19 cellular contexts compared by ENCODE assay signal in the genomic region with DNA sequence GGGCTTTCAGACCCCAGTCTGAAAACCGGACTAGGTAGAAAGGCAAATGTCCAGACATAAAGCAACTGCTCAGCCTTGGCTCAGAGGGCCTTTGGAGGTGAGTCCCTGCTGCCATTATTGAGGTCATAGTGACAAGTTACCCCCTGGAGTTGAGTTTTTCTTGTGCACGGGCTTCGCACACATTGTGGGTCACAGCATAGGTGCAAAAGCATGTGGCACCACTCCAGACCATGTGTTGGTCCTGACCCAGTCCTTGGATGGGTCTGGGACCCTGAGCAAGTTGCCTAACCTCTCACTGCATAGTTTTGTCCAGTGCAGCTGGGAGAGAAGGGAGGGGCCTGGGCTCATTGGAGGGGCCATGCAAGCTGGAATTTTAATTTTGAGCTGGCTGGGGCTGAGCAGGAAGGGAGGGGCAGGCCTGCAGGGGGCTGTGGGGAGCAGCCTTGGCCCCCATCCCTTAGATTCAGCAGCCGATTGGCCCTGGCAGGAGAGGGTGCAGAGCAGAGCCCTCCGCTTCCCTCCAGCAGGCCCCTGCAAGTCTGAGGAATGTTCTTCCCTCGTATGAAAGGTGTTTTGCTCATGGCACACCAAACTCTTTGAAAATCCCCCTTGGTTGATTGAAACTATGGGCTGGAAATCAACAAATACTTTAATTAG. TPM values are rescaled to one million over a fixed set of nuclear protein-coding genes. Genes with fewer than 3 reads are reported as not detected.
DNase-seq lines count a peak whose midpoint lies in the region; ATAC-seq, FAIRE-seq and TF ChIP-seq lines count a peak whose summit lies in the region.
"Had no signal": no experiment of that assay in that cellular context is flagged by ENCODE, and none has a peak within 500 bp of the region (broad histone marks: within the 10 kb centered on the region; RNA-seq: fewer than 3 reads in every experiment).

No MANE protein-coding gene starts in this region.

- H3K27ac Mint-ChIP-seq in MCF 10A (ENCODE audit: low read depth, unreplicated experiment): peak overlapping the region; percentile 78
- H3K27ac Mint-ChIP-seq: activated naive CD8-positive, alpha-beta T cell; stimulated activated naive CD8-positive, alpha-beta T cell treated with anti-CD3 and anti-CD28 coated beads, Interleukin-15, Interleukin-2, amounts not matched to agents 100 ng/mL and 50 ng/mL, for 24 hours had no signal

- H3K9ac ChIP-seq in keratinocyte (ENCODE audit: control insufficient read depth, extremely low read depth, insufficient read depth, low read length): peak overlapping the region; percentile 92

- peak overlapping the region; percentile 96 for H3K4me2 ChIP-seq in keratinocyte (ENCODE audit: control insufficient read depth, extremely low read depth, insufficient read depth, low read depth, low read length)

- intact Hi-C loops in MCF 10A (cut with micrococcal nuclease): loop anchor here (5.0 kb wide), 2 partner anchors 82 to 367 kb away; no protein-coding TSS in a partner anchor
- intact Hi-C loops in left lung (cut with DNase I): no loop called here

- peaks cover 12% of the 10 kb centered on the region for H3K36me3 Mint-ChIP-seq in MCF 10A (ENCODE audit: insufficient read depth, unreplicated experiment)
- H3K36me3 Mint-ChIP-seq: activated naive CD8-positive, alpha-beta T cell; brain had no signal

- H3K27me3 Mint-ChIP-seq in MCF 10A (ENCODE audit: insufficient read depth, unreplicated experiment): no peaks in the 10 kb centered on the region
- H3K27me3 Mint-ChIP-seq: activated naive CD8-positive, alpha-beta T cell; stimulated activated naive CD8-positive, alpha-beta T cell treated with anti-CD3 and anti-CD28 coated beads, Interleukin-15, Interleukin-2, amounts not matched to agents 100 ng/mL and 50 ng/mL, for 24 hours had no signal

- TF ChIP-seq CTCF in MCF 10A (IDR thresholded peaks at IDR 0.05; ENCODE audit: unreplicated experiment) (no peak), keratinocyte (optimal IDR thresholded peaks at IDR 0.05 in 1 of 3, IDR thresholded peaks at IDR 0.05 in 1 of 3, conservative IDR thresholded peaks at IDR 0.05 in 1 of 3; ENCODE audit: extremely low read depth in 1 of 3, insufficient read depth in 2 of 3, low read length in 3 of 3) (no peak), left lung (IDR thresholded peaks at IDR 0.05) (no peak)

- H2AFZ ChIP-seq in keratinocyte (ENCODE audit: control insufficient read depth, low read length): no peak overlapping the region

- H3K9me3 ChIP-seq in keratinocyte (ENCODE audit: control insufficient read depth, low read depth, low read length): no peaks in the 10 kb centered on the region
- no peaks in the 10 kb centered on the region for H3K9me3 ChIP-seq in left lung
- no peaks in the 10 kb centered on the region for H3K9me3 ChIP-seq in small intestine (ENCODE audit: control insufficient read depth, low read depth)
- H3K9me3 ChIP-seq: heart left ventricle had no signal

- POLR2A ChIA-PET in MCF 10A (lab: Yijun Ruan, JAX): interaction anchor here (0.5 to 27.6 kb wide), 14 partner anchors 10 to 426 kb away, joined by 3 to 1235 read pairs (median 6); a partner anchor contains a TSS

- dilution Hi-C loops in keratinocyte (cut with MboI; ENCODE audit: extremely low pct_ligation_motif_present, low sequenced_read_pairs): no loop called here

- peaks cover 0 to 4% of the 10 kb centered on the region in 2 experiments for H3K36me3 ChIP-seq in keratinocyte (ENCODE audit: control insufficient read depth in 2 of 2, extremely low read depth in 1 of 2, insufficient read depth in 2 of 2, low read length in 2 of 2)
- no peaks in the 10 kb centered on the region for H3K36me3 ChIP-seq in left lung
- H3K36me3 ChIP-seq in small intestine (ENCODE audit: control insufficient read depth in 2 of 2, insufficient read depth in 2 of 2, low read length in 2 of 2): no peaks in the 10 kb centered on the region
- H3K36me3 ChIP-seq: heart left ventricle had no signal

- DNase-seq in D341Med (ENCODE audit: low spot score) (peak; percentile 11), MCF 10A (ENCODE audit: unreplicated experiment) (peak; percentile 54), keratinocyte (ENCODE audit: low read depth, low spot score) (peak; percentile 75), left lung (no peak), small intestine (no peak)
- DNase-seq in activated CD4-positive, alpha-beta T cell treated with anti-CD3 and anti-CD28 coated beads for 1 hour: no peak
- DNase-seq: activated CD4-positive, alpha-beta T cell treated with anti-CD3 and anti-CD28 coated beads for 48 hours; activated T-cell treated with anti-CD3 and anti-CD28 coated beads, Interleukin-2, amount 50 U/mL, for 4 hours; heart left ventricle; mesendoderm; NCI-H146 had no signal

- FAIRE-seq in keratinocyte (lab: Jason Lieb, UNC) (no peak), small intestine (lab: Jason Lieb, UNC) (no peak)

- H3K4me3 ChIP-seq in keratinocyte (ENCODE audit: control insufficient read depth in 2 of 3, extremely low read depth in 1 of 3, insufficient read depth in 2 of 3, low read depth in 1 of 3, low read length in 3 of 3): peak overlapping the region in 2 of 3 experiments; percentile 4 to 64
- H3K4me3 ChIP-seq in left lung: no peak overlapping the region
- no peak overlapping the region for H3K4me3 ChIP-seq in small intestine (ENCODE audit: low read depth in 1 of 2, low read length in 2 of 2)
- H3K4me3 ChIP-seq: heart left ventricle had no signal

- H3K9me3 Mint-ChIP-seq in MCF 10A (ENCODE audit: unreplicated experiment): no peaks in the 10 kb centered on the region
- H3K9me3 Mint-ChIP-seq: activated T-cell treated with anti-CD3 and anti-CD28 coated beads, Interleukin-2, amount 50 U/mL, for 4 hours; brain; neural crest cell; stimulated activated naive CD8-positive, alpha-beta T cell treated with anti-CD3 and anti-CD28 coated beads, Interleukin-15, Interleukin-2, amounts not matched to agents 100 ng/mL and 50 ng/mL, for 24 hours had no signal

- no peaks in the 10 kb centered on the region for H3K27me3 ChIP-seq in keratinocyte (ENCODE audit: control insufficient read depth, extremely low read depth, insufficient read depth, low read length)
- peaks cover 0 to 57% of the 10 kb centered on the region in 2 donors for H3K27me3 ChIP-seq in left lung
- peaks cover 0 to 3% of the 10 kb centered on the region in 2 donors for H3K27me3 ChIP-seq in small intestine (ENCODE audit: control insufficient read depth in 2 of 2, insufficient read depth in 2 of 2, low read length in 2 of 2)
- H3K27me3 ChIP-seq: heart left ventricle had no signal

- WGBS in small intestine, 3 donors: 72 to 89% (median 83%) methylated on average over 6 of the region's 6 CpGs

- BruUV-seq in MCF 10A (replicated peaks; lab: Mats Ljungman, UMichigan): no TSS peak

- H3K4me1 ChIP-seq in keratinocyte (ENCODE audit: control insufficient read depth, extremely low read depth, insufficient read depth, low read length) (peaks cover 64% of the 10 kb centered on the region), left lung (no peaks in the 10 kb centered on the region), small intestine (ENCODE audit: control insufficient read depth in 2 of 2, insufficient read depth in 1 of 2, low read depth in 1 of 2, low read length in 1 of 2) (peaks cover 0 to 2% of the 10 kb centered on the region in 2 donors)
- H3K4me1 ChIP-seq: heart left ventricle had no signal

- CTCF ChIA-PET in MCF 10A (lab: Yijun Ruan, JAX): interaction anchor here (0.6 to 7.3 kb wide), 11 partner anchors 14 to 505 kb away, joined by 3 to 90 read pairs (median 4); a partner anchor contains a TSS

- H3K27ac ChIP-seq in keratinocyte (ENCODE audit: control insufficient read depth, insufficient read depth, low read length) (peak overlapping the region; percentile 98), left lung (no peak overlapping the region), small intestine (ENCODE audit: low read depth in 1 of 2, low read length in 1 of 2) (no peak overlapping the region)
- H3K27ac ChIP-seq: heart left ventricle had no signal

- peak overlapping the region; percentile 80 for H3K4me3 Mint-ChIP-seq in MCF 10A (ENCODE audit: unreplicated experiment)
- H3K4me3 Mint-ChIP-seq: activated naive CD8-positive, alpha-beta T cell; activated T-cell treated with anti-CD3 and anti-CD28 coated beads, Interleukin-2, amount 50 U/mL, for 4 hours; brain; neural crest cell; stimulated activated naive CD8-positive, alpha-beta T cell treated with anti-CD3 and anti-CD28 coated beads, Interleukin-15, Interleukin-2, amounts not matched to agents 100 ng/mL and 50 ng/mL, for 24 hours had no signal

- H3K9me1 ChIP-seq in keratinocyte (ENCODE audit: control insufficient read depth, extremely low read depth, insufficient read depth, low read length): no peaks in the 10 kb centered on the region

- peaks cover 44% of the 10 kb centered on the region for H3K4me1 Mint-ChIP-seq in MCF 10A (ENCODE audit: insufficient read depth, unreplicated experiment)
- H3K4me1 Mint-ChIP-seq: neural crest cell had no signal

- H3K79me2 ChIP-seq in keratinocyte (ENCODE audit: control insufficient read depth, insufficient read depth, low read length): peaks cover 8% of the 10 kb centered on the region

- ATAC-seq in left lung: no peak
- ATAC-seq: activated T-cell treated with anti-CD3 and anti-CD28 coated beads, Interleukin-2, amount 50 U/mL, for 4 hours; heart left ventricle had no signal

- peaks cover 8% of the 10 kb centered on the region for H4K20me1 ChIP-seq in keratinocyte (ENCODE audit: control insufficient read depth, extremely low read depth, insufficient read depth, low read length)

RNA-seq across cellular contexts. Expression of a gene that starts 4.2 kb away (rescaled TPM):
- total RNA-seq in MCF 10A (2022) (1,273 and 3,552 TPM in 2 replicates), left lung (1 to 10 TPM in 1 of 2 donors, under 1 TPM in 1; 0.79 to 9.8 TPM)
- polyA plus RNA-seq in keratinocyte (14,274 to 15,814 TPM (median 15,322 TPM) in 3 replicates), small intestine (1 to 10 TPM in 2 of 3 donors, under 1 TPM in 1; 0.79 to 6.5 (median 5.6) TPM)
- 65,106 TPM for polyA plus RNA-seq in keratinocyte (2011; ENCODE audit: low read depth)
- 14,617 and 16,515 TPM in 2 replicates for polyA plus RNA-seq in keratinocyte (2011; cell fraction: cytosol; rRNA removed)
- polyA plus RNA-seq in keratinocyte (2011; cell fraction: nucleus; rRNA removed): 13,124 and 13,753 TPM in 2 replicates
- 14,417 and 19,307 TPM in 2 replicates for polyA plus RNA-seq in keratinocyte (2012; ENCODE audit: low replicate concordance)
- 14,077 to 29,017 TPM (median 19,306 TPM) in 3 replicates for polyA minus RNA-seq in keratinocyte
- polyA minus RNA-seq in keratinocyte (2011; cell fraction: cytosol; rRNA and poly(A)+ RNA removed): 38,935 TPM
- 7,770 and 7,938 TPM in 2 replicates for polyA minus RNA-seq in keratinocyte (2011; cell fraction: nucleus; rRNA and poly(A)+ RNA removed)
- total RNA-seq: activated T-cell treated with anti-CD3 and anti-CD28 coated beads, Interleukin-2, amount 50 U/mL, for 4 hours; fibroblast of lung; neural crest cell had no signal

RNA-seq across cellular contexts. Expression of a gene that starts 28.6 kb away (rescaled TPM):
- total RNA-seq in MCF 10A (2022): not detected in 2 replicates
- polyA plus RNA-seq in keratinocyte: not detected in 3 replicates
- not detected for polyA plus RNA-seq in keratinocyte (2011; ENCODE audit: low read depth)
- polyA plus RNA-seq in keratinocyte (2011; cell fraction: cytosol; rRNA removed): not detected in 2 replicates
- not detected in 2 replicates for polyA plus RNA-seq in keratinocyte (2011; cell fraction: nucleus; rRNA removed)
- polyA plus RNA-seq in keratinocyte (2012; ENCODE audit: low replicate concordance): not detected in 2 replicates
- polyA minus RNA-seq in keratinocyte: not detected in 3 replicates
- not detected for polyA minus RNA-seq in keratinocyte (2011; cell fraction: cytosol; rRNA and poly(A)+ RNA removed)
- not detected in 2 replicates for polyA minus RNA-seq in keratinocyte (2011; cell fraction: nucleus; rRNA and poly(A)+ RNA removed)
- total RNA-seq in left lung: not detected
- not detected for polyA plus RNA-seq in small intestine
- total RNA-seq: activated T-cell treated with anti-CD3 and anti-CD28 coated beads, Interleukin-2, amount 50 U/mL, for 4 hours; dermis microvascular lymphatic vessel endothelial cell; fibroblast of lung; heart left ventricle; neural crest cell; renal cortical epithelial cell; urinary bladder had no signal
- polyA plus RNA-seq: fibroblast of lung, heart left ventricle, urinary bladder had no signal

RNA-seq across cellular contexts. Expression of a gene that starts 31.3 kb away (rescaled TPM):
- total RNA-seq in MCF 10A (2022): 1,403 and 1,688 TPM in 2 replicates
- 10,395 to 23,012 TPM (median 12,338 TPM) in 3 replicates for polyA plus RNA-seq in keratinocyte
- 36,695 TPM for polyA plus RNA-seq in keratinocyte (2011; ENCODE audit: low read depth)
- polyA plus RNA-seq in keratinocyte (2011; cell fraction: cytosol; rRNA removed): 11,622 and 15,916 TPM in 2 replicates
- 13,095 and 13,115 TPM in 2 replicates for polyA plus RNA-seq in keratinocyte (2011; cell fraction: nucleus; rRNA removed)
- 9,877 and 13,559 TPM in 2 replicates for polyA plus RNA-seq in keratinocyte (2012; ENCODE audit: low replicate concordance)
- 12,898 to 17,765 TPM (median 16,942 TPM) in 3 replicates for polyA minus RNA-seq in keratinocyte
- 17,686 TPM for polyA minus RNA-seq in keratinocyte (2011; cell fraction: cytosol; rRNA and poly(A)+ RNA removed)
- 6,738 and 7,678 TPM in 2 replicates for polyA minus RNA-seq in keratinocyte (2011; cell fraction: nucleus; rRNA and poly(A)+ RNA removed)
- 10 to 100 TPM; 24.4 to 32.0 TPM for total RNA-seq in left lung
- polyA plus RNA-seq in small intestine: 1 to 10 TPM in 2 of 3 donors, under 1 TPM in 1; 0.13 to 6.7 (median 3.2) TPM
- total RNA-seq: activated T-cell treated with anti-CD3 and anti-CD28 coated beads, Interleukin-2, amount 50 U/mL, for 4 hours; dermis microvascular lymphatic vessel endothelial cell; fibroblast of lung; neural crest cell; urinary bladder had no signal

RNA-seq across cellular contexts. Expression of a gene that starts 49.3 kb away (rescaled TPM):
- total RNA-seq in MCF 10A (2022) (not detected in 2 replicates), left lung (not detected)
- polyA plus RNA-seq in keratinocyte (0.10 to 0.36 TPM (median 0.17 TPM) in 3 replicates), small intestine (under 1 TPM in 1 of 3 donors, not detected in 2; 0.27 TPM)
- not detected for polyA plus RNA-seq in keratinocyte (2011; ENCODE audit: low read depth)
- 0.07 and 0.12 TPM in 2 replicates for polyA plus RNA-seq in keratinocyte (2011; cell fraction: cytosol; rRNA removed)
- polyA plus RNA-seq in keratinocyte (2011; cell fraction: nucleus; rRNA removed): 0.98 and 1.1 TPM in 2 replicates
- 0.07 and 0.24 TPM in 2 replicates for polyA plus RNA-seq in keratinocyte (2012; ENCODE audit: low replicate concordance)
- 0.19 TPM in 1 of 3 replicates, not detected in the others for polyA minus RNA-seq in keratinocyte
- not detected for polyA minus RNA-seq in keratinocyte (2011; cell fraction: cytosol; rRNA and poly(A)+ RNA removed)
- polyA minus RNA-seq in keratinocyte (2011; cell fraction: nucleus; rRNA and poly(A)+ RNA removed): 0.23 TPM in 1 of 2 replicates, not detected in the other
- total RNA-seq: activated T-cell treated with anti-CD3 and anti-CD28 coated beads, Interleukin-2, amount 50 U/mL, for 4 hours; dermis microvascular lymphatic vessel endothelial cell; fibroblast of lung; heart left ventricle; neural crest cell; renal cortical epithelial cell; urinary bladder had no signal
- polyA plus RNA-seq: fibroblast of lung, heart left ventricle, urinary bladder had no signal

RNA-seq across cellular contexts. Expression of a gene that starts 50.8 kb away (rescaled TPM):
- total RNA-seq in MCF 10A (2022) (0.19 and 0.44 TPM in 2 replicates), left lung (not detected)
- polyA plus RNA-seq in keratinocyte (203 to 1,358 TPM (median 357 TPM) in 3 replicates), small intestine (under 1 TPM in 1 of 3 donors, not detected in 2; 0.03 TPM)
- polyA plus RNA-seq in keratinocyte (2011; ENCODE audit: low read depth): 180 TPM
- 276 and 391 TPM in 2 replicates for polyA plus RNA-seq in keratinocyte (2011; cell fraction: cytosol; rRNA removed)
- 374 and 380 TPM in 2 replicates for polyA plus RNA-seq in keratinocyte (2011; cell fraction: nucleus; rRNA removed)
- 210 and 280 TPM in 2 replicates for polyA plus RNA-seq in keratinocyte (2012; ENCODE audit: low replicate concordance)
- polyA minus RNA-seq in keratinocyte: 453 to 1,813 TPM (median 710 TPM) in 3 replicates
- polyA minus RNA-seq in keratinocyte (2011; cell fraction: cytosol; rRNA and poly(A)+ RNA removed): 562 TPM
- 354 and 380 TPM in 2 replicates for polyA minus RNA-seq in keratinocyte (2011; cell fraction: nucleus; rRNA and poly(A)+ RNA removed)
- total RNA-seq: activated T-cell treated with anti-CD3 and anti-CD28 coated beads, Interleukin-2, amount 50 U/mL, for 4 hours; dermis microvascular lymphatic vessel endothelial cell; fibroblast of lung; heart left ventricle; neural crest cell; renal cortical epithelial cell; urinary bladder had no signal
- polyA plus RNA-seq: fibroblast of lung, heart left ventricle, urinary bladder had no signal

Comparison
In these comparisons a context has a peak if more than half of its experiments do, and no peak if none do; other contexts are left out.
1. DNase-seq: peak in D341Med (single experiment), MCF 10A (single experiment) and keratinocyte (single experiment); none in left lung (0 of 2), small intestine (single experiment) and activated CD4-positive, alpha-beta T cell treated with anti-CD3 and anti-CD28 coated beads for 1 hour (single experiment).
2. H3K4me3 ChIP-seq: peak in keratinocyte (2 of 3); none in left lung (0 of 2) and small intestine (0 of 2).
3. RNA of a gene that starts 4.2 kb away (total RNA-seq): 1,273 to 3,552 TPM in MCF 10A; 0.79 to 9.8 TPM in left lung; every median in the first group is over 100 times any median in the second.
4. RNA of a gene that starts 31.3 kb away (total RNA-seq): 1,403 to 1,688 TPM in MCF 10A; 24.4 to 32.0 TPM in left lung; every median in the first group is over 10 times any median in the second.